Comparison of ENCODE assay signal across 8 cellular contexts in genomic region chr6:291697-292505, GRCh38. TPM values are rescaled to one million over a fixed set of nuclear protein-coding genes. Genes with fewer than 3 reads are reported as not detected.
DNase-seq lines count a peak whose midpoint lies in the region; ATAC-seq and TF ChIP-seq lines count a peak whose summit lies in the region.

TSS of gene DUSP22 (plus strand) at chr6:292487. CDS start at chr6:292540, 53 bp downstream.

- peaks cover 67% of the 10 kb centered on the region for H3K9me3 Mint-ChIP-seq in WTC11

- peak within 1 kb of the TSS; percentile 69 for H3K4me3 ChIP-seq in choroid plexus epithelial cell (ENCODE audit: low read depth, low read length)
- peak within 1 kb of the TSS; percentile 57 to 70 for H3K4me3 ChIP-seq in left lung

- H3K4me1 ChIP-seq in left lung = peaks cover 13 to 58% of the 10 kb centered on the region in 2 donors

- DNase-seq in activated gamma-delta T cell treated with Interleukin-2 at 50 U/mL for 16 hours (peak; percentile 75), activated gamma-delta T cell (lab: John Stamatoyannopoulos, UW) (no peak), WTC11 (ENCODE audit: low spot score) (peak; percentile 81), choroid plexus epithelial cell (ENCODE audit: low read depth) (peak; percentile 89), left lung (peak; percentile 91 to 97), GOT3 (lab: John Stamatoyannopoulos, UW) (no peak)
- DNase-seq in stimulated activated CD4-positive, alpha-beta T cell treated with anti-CD3 and anti-CD28 coated beads, Interleukin-4, amount 100 ng/mL, for 1 hour = peak; percentile 78

- TF ChIP-seq CTCF in WTC11 (IDR thresholded peaks at IDR 0.05) (no peak), choroid plexus epithelial cell (conservative IDR thresholded peaks at IDR 0.05; ENCODE audit: low read depth, low read length) (no peak), left lung (IDR thresholded peaks at IDR 0.05) (no peak)

- no peaks in the 10 kb centered on the region for H3K27me3 ChIP-seq in left lung

- intact Hi-C loops in left lung (cut with DNase I) = no loop called here

- CTCF ChIA-PET in WTC11 (lab: Charles Lee) = interaction anchor here (1.4 kb wide), 1 partner anchor 75 kb away, joined by 5 read pairs; no protein-coding TSS in a partner anchor

- peak within 1 kb of the TSS; percentile 63; the same call in 1 of the 2 replicates for H3K27ac Mint-ChIP-seq in WTC11

- peaks cover 31% of the 10 kb centered on the region for H3K27me3 Mint-ChIP-seq in WTC11 (ENCODE audit: low read depth)

- H3K4me1 Mint-ChIP-seq in WTC11 = peaks cover 15% of the 10 kb centered on the region

- H3K9me3 ChIP-seq in left lung = no peaks in the 10 kb centered on the region

- ATAC-seq in HG03342 (IDR thresholded peaks at IDR 0.05; ENCODE audit: unreplicated experiment) (peak; percentile 41), WTC11 (peak; percentile 79), left lung (peak; percentile 82)

- H3K36me3 Mint-ChIP-seq in WTC11 = peaks cover 63% of the 10 kb centered on the region

- peak within 1 kb of the TSS; percentile 98 to 99 for H3K27ac ChIP-seq in left lung

- POLR2A ChIA-PET in WTC11 (lab: Charles Lee) = no interaction called here

- peak within 1 kb of the TSS; percentile 77 for H3K4me3 Mint-ChIP-seq in WTC11

- no peaks in the 10 kb centered on the region for H3K36me3 ChIP-seq in left lung

TF ChIP-seq in WTC11, 78 proteins besides CTCF, POLR2A, EP300 and RAD21 (continues in another document):
- TF ChIP-seq OVOL2 (CRISPR knock-in tag; IDR thresholded peaks at IDR 0.05; ENCODE audit: borderline replicate concordance) = no peak
- TF ChIP-seq GRHL2 (CRISPR knock-in tag; IDR thresholded peaks at IDR 0.05; ENCODE audit: insufficient replicate concordance, severe bottlenecking) = no peak
- no peak for TF ChIP-seq ETV6 (CRISPR knock-in tag; IDR thresholded peaks at IDR 0.05)
- TF ChIP-seq NFATC4 (CRISPR knock-in tag; IDR thresholded peaks at IDR 0.05) = no peak
- TF ChIP-seq NFE2L1 (CRISPR knock-in tag; IDR thresholded peaks at IDR 0.05) = no peak
- 0 out of 2 replicates have a peak, but pooled peaks have one; percentile 25 for TF ChIP-seq FOXP4 (CRISPR knock-in tag; IDR thresholded peaks at IDR 0.05)
- TF ChIP-seq CREM (CRISPR knock-in tag; IDR thresholded peaks at IDR 0.05) = no peak
- peak; percentile 42; the same call in 1 of the 2 replicates for TF ChIP-seq ATF1 (CRISPR knock-in tag; IDR thresholded peaks at IDR 0.05)
- TF ChIP-seq KAT7 (CRISPR knock-in tag; IDR thresholded peaks at IDR 0.05; ENCODE audit: borderline replicate concordance) = 0 out of 2 replicates have a peak, but pooled peaks have one; percentile 21
- TF ChIP-seq ERG (CRISPR knock-in tag; IDR thresholded peaks at IDR 0.05) = no peak
- TF ChIP-seq FOXJ3 (CRISPR knock-in tag; IDR thresholded peaks at IDR 0.05; ENCODE audit: borderline replicate concordance) = no peak
- TF ChIP-seq ESRRA (CRISPR knock-in tag; IDR thresholded peaks at IDR 0.05; ENCODE audit: borderline replicate concordance) = 0 out of 2 replicates have a peak, but pooled peaks have one; percentile 14
- TF ChIP-seq ZNF281 (CRISPR knock-in tag; IDR thresholded peaks at IDR 0.05) = no peak
- TF ChIP-seq JUN (CRISPR knock-in tag; IDR thresholded peaks at IDR 0.05) = no peak
- 0 out of 2 replicates have a peak, but pooled peaks have one; percentile 33 for TF ChIP-seq SP1 (CRISPR knock-in tag; conservative IDR thresholded peaks at IDR 0.05)
- TF ChIP-seq MYBL2 (CRISPR knock-in tag; IDR thresholded peaks at IDR 0.05) = no peak
- no peak for TF ChIP-seq HMGA2 (CRISPR knock-in tag; IDR thresholded peaks at IDR 0.05)
- TF ChIP-seq TP53 (CRISPR knock-in tag; IDR thresholded peaks at IDR 0.05) = no peak
- TF ChIP-seq IRF2 (CRISPR knock-in tag; IDR thresholded peaks at IDR 0.05; ENCODE audit: borderline replicate concordance, low read depth) = no peak
- TF ChIP-seq HMGXB4 (CRISPR knock-in tag; IDR thresholded peaks at IDR 0.05) = 0 out of 2 replicates have a peak, but pooled peaks have one; percentile 38

RNA-seq across cellular contexts. Expression of gene DUSP22, which starts in this region (rescaled TPM):
- 37.2 to 41.4 TPM (median 38.5 TPM) in 3 replicates for total RNA-seq in WTC11 (2021)
- total RNA-seq in left lung = 10 to 100 TPM; 47.0 to 48.8 TPM

Comparison
In these comparisons a context has a peak if more than half of its experiments do, and no peak if none do; other contexts are left out.
1. DNase-seq: peak in activated gamma-delta T cell treated with Interleukin-2 at 50 U/mL for 16 hours (single experiment), WTC11 (single experiment), choroid plexus epithelial cell (single experiment), left lung (2 of 2) and stimulated activated CD4-positive, alpha-beta T cell treated with anti-CD3 and anti-CD28 coated beads, Interleukin-4, amount 100 ng/mL, for 1 hour (single experiment); none in activated gamma-delta T cell (single experiment) and GOT3 (single experiment).
2. Peak in every context shown above with its lines, with median percentiles within 50 percentile points of each other: ATAC-seq.